12 cellular contexts compared by ENCODE assay signal in genomic region chr4:54061873-54062272, GRCh38. TPM values are rescaled to one million over a fixed set of nuclear protein-coding genes. Genes with fewer than 3 reads are reported as not detected.
DNase-seq lines count a peak whose midpoint lies in the region; ATAC-seq and TF ChIP-seq lines count a peak whose summit lies in the region.
"Had no signal": no experiment of that assay in that cellular context is flagged by ENCODE, and none has a peak within 500 bp of the region (broad histone marks: within the 10 kb centered on the region; RNA-seq: fewer than 3 reads in every experiment).

No MANE protein-coding gene starts in this region.

- no peaks in the 10 kb centered on the region for H3K36me3 Mint-ChIP-seq in nephron (ENCODE audit: low read depth)
- peaks cover 7 to 9% of the 10 kb centered on the region in 2 donors for H3K36me3 Mint-ChIP-seq in CD14-positive monocyte

- ATAC-seq in IMR-90 (ENCODE audit: low read depth), result no peak
- no peak for ATAC-seq in GM18868 (IDR thresholded peaks at IDR 0.05; ENCODE audit: unreplicated experiment)

- intact Hi-C loops in IMR-90 (cut with micrococcal nuclease), result loop anchor here (2.0 to 10.0 kb wide), 4 partner anchors 130 to 865 kb away; no protein-coding TSS in a partner anchor
- intact Hi-C loops in CD14-positive monocyte (cut with micrococcal nuclease), result loop anchor here (5.0 to 10.0 kb wide), 3 partner anchors 147 to 687 kb away; partner anchors contain the start of gene FIP1L1 (in 1 of the 2)

- H3K4me3 Mint-ChIP-seq in nephron, result peak overlapping the region; percentile 75 to 96 (median 76)
- H3K4me3 Mint-ChIP-seq in CD14-positive monocyte, result peak overlapping the region in 1 of 2 donors; percentile 48

- no peak overlapping the region for H3K56ac ChIP-seq in IMR-90 (ENCODE audit: extremely low read depth, insufficient read depth, low read length)

- no peak for TF ChIP-seq POLR2A in IMR-90 (IDR thresholded peaks at IDR 0.05; ENCODE audit: low read depth, low read length)

- H2AK9ac ChIP-seq in IMR-90 (replicated peaks; ENCODE audit: low read depth, low read length, poor library complexity), result no peak overlapping the region

- H3K27me3 Mint-ChIP-seq in nephron (ENCODE audit: low read depth), result no peaks in the 10 kb centered on the region
- H3K27me3 Mint-ChIP-seq in CD14-positive monocyte (ENCODE audit: low read depth in 3 of 3), result peaks cover 0 to 3% (median 0%) of the 10 kb centered on the region in 3 donors

- H3K18ac ChIP-seq in IMR-90 (ENCODE audit: low read depth, low read length), result no peak overlapping the region

- no peaks in the 10 kb centered on the region for H3K27me3 ChIP-seq in IMR-90 (ENCODE audit: control insufficient read depth, insufficient read depth, low read length)

- no peak overlapping the region for H3K4ac ChIP-seq in IMR-90 (ENCODE audit: low read depth, low read length)

- no peak overlapping the region for H4K5ac ChIP-seq in IMR-90 (ENCODE audit: low read depth, low read length)

- H2BK20ac ChIP-seq in IMR-90 (ENCODE audit: low read depth, low read length), result no peak overlapping the region

- peak overlapping the region; percentile 90 for H3K4me2 ChIP-seq in IMR-90 (ENCODE audit: low read depth, low read length)

- H4K91ac ChIP-seq in IMR-90 (ENCODE audit: insufficient read depth, low read depth, low read length), result no peak overlapping the region

- CTCF ChIA-PET in IMR-90 (lab: Yijun Ruan, JAX), result interaction anchor here (0.5 to 0.8 kb wide), 4 partner anchors 104 to 561 kb away, joined by 3 to 4 read pairs (median 4); no protein-coding TSS in a partner anchor

- no peak overlapping the region for H4K8ac ChIP-seq in IMR-90 (ENCODE audit: low read depth in 2 of 2, low read length in 2 of 2)

- in situ Hi-C loops in IMR-90 (cut with MboI; ENCODE audit: low sequenced_read_pairs), result loop anchor here (10.0 to 25.0 kb wide), 2 partner anchors 153 to 1050 kb away; no protein-coding TSS in a partner anchor

- H3K4me1 ChIP-seq in IMR-90 (ENCODE audit: control insufficient read depth, insufficient read depth, low read length), result peaks cover 13% of the 10 kb centered on the region; the same call in 1 of the 2 replicates

- POLR2A ChIA-PET in IMR-90 (lab: Charles Lee; ENCODE audit: unreplicated experiment), result interaction anchor here (0.5 kb wide), 1 partner anchor 134 kb away, joined by 6 read pairs; no protein-coding TSS in a partner anchor

- no peak overlapping the region for H2AK5ac ChIP-seq in IMR-90 (ENCODE audit: low read depth, low read length)

- H3K27ac Mint-ChIP-seq in nephron, result no peak overlapping the region
- H3K27ac Mint-ChIP-seq in CD14-positive monocyte, result peak overlapping the region in 1 of 7 donors; percentile 96

- H3K14ac ChIP-seq in IMR-90 (replicated peaks; ENCODE audit: low read depth, low read length), result no peak overlapping the region

- H3K9me3 Mint-ChIP-seq in nephron, result no peaks in the 10 kb centered on the region
- H3K9me3 Mint-ChIP-seq in CD14-positive monocyte, result no peaks in the 10 kb centered on the region

- no TSS peak for BruUV-seq in IMR-90 (replicated peaks; lab: Mats Ljungman, UMichigan)

- WGBS in IMR-90 (ENCODE audit: extremely low coverage in 2 of 2, insufficient read length in 1 of 2), 2 experiments, result no CpG with 5 or more reads among the region's 1 CpG

- H3K9me1 ChIP-seq in IMR-90 (ENCODE audit: insufficient read depth, low read length), result peaks cover 12% of the 10 kb centered on the region

- H3K23ac ChIP-seq in IMR-90 (ENCODE audit: low read depth, low read length), result no peak overlapping the region

- dilution Hi-C loops in IMR-90 (cut with HindIII; ENCODE audit: low sequenced_read_pairs, unreplicated experiment), result no loop called here

- peaks cover 44% of the 10 kb centered on the region for H3K4me1 Mint-ChIP-seq in nephron
- peaks cover 60% of the 10 kb centered on the region for H3K4me1 Mint-ChIP-seq in CD14-positive monocyte

- no peak overlapping the region for H2BK15ac ChIP-seq in IMR-90 (ENCODE audit: low read depth, low read length)

- H3K4me3 ChIP-seq in AG10803 (ENCODE audit: low read length) (peak overlapping the region; percentile 92), IMR-90 (ENCODE audit: insufficient read depth, low read depth, low read length) (peak overlapping the region; percentile 15; the same call in 1 of the 2 replicates), choroid plexus epithelial cell (ENCODE audit: low read depth, low read length) (peak overlapping the region; percentile 80)

- H3K27ac ChIP-seq in IMR-90 (ENCODE audit: insufficient read depth, low read length), result no peak overlapping the region

- TF ChIP-seq CTCF in AG10803 (conservative IDR thresholded peaks at IDR 0.05; ENCODE audit: low read length) (no peak), IMR-90 (conservative IDR thresholded peaks at IDR 0.05; ENCODE audit: low read depth, low read length) (no peak), choroid plexus epithelial cell (conservative IDR thresholded peaks at IDR 0.05; ENCODE audit: low read depth, low read length) (no peak), nephron (IDR thresholded peaks at IDR 0.05; ENCODE audit: unreplicated experiment in 3 of 3) (no peak), CD14-positive monocyte (IDR thresholded peaks at IDR 0.05) (no peak)

- no peak overlapping the region for H2BK120ac ChIP-seq in IMR-90 (ENCODE audit: low read depth, low read length)

- no peaks in the 10 kb centered on the region for H3K36me3 ChIP-seq in IMR-90 (ENCODE audit: control insufficient read depth, insufficient read depth, low read length)

- H3K9ac ChIP-seq in IMR-90 (ENCODE audit: low read depth, low read length), result no peak overlapping the region

- no peaks in the 10 kb centered on the region for H3K9me3 ChIP-seq in IMR-90 (ENCODE audit: control insufficient read depth, insufficient read depth, low read length)

- peaks cover 5 to 44% of the 10 kb centered on the region in 2 experiments; a peak in 3 of 4 replicates for H3K79me1 ChIP-seq in IMR-90 (ENCODE audit: low read depth in 1 of 2, low read length in 2 of 2)

- H4K20me1 ChIP-seq in IMR-90 (ENCODE audit: insufficient read depth, low read length), result peaks cover 57% of the 10 kb centered on the region; the same call in 1 of the 2 replicates

- no peak overlapping the region for H2AFZ ChIP-seq in IMR-90 (replicated peaks; ENCODE audit: low read length, poor library complexity)

- DNase-seq in AG10803 (ENCODE audit: low read depth), result no peak
- no peak for DNase-seq in IMR-90
- DNase-seq in choroid plexus epithelial cell (ENCODE audit: low read depth), result no peak
- DNase-seq in HuH-7 (ENCODE audit: low spot score), result no peak
- no peak for DNase-seq in HPDE6-E6E7 (ENCODE audit: extremely low spot score)
- DNase-seq in CD14-positive monocyte (ENCODE audit: low spot score), result no peak
- DNase-seq: central memory CD4-positive, alpha-beta T cell; NCI-H2081; T-helper 9 cell had no signal

- no peak overlapping the region for H2BK5ac ChIP-seq in IMR-90 (ENCODE audit: low read depth, low read length, poor library complexity, severe bottlenecking)

- TF ChIP-seq RAD21 in IMR-90 (IDR thresholded peaks at IDR 0.05; ENCODE audit: low read length), result no peak

TF ChIP-seq in IMR-90, 13 proteins besides CTCF, POLR2A, EP300 and RAD21:
- TF ChIP-seq ELK1 (IDR thresholded peaks at IDR 0.05; ENCODE audit: borderline replicate concordance, low read depth, low read length), result no peak
- TF ChIP-seq RCOR1 (IDR thresholded peaks at IDR 0.05; ENCODE audit: insufficient replicate concordance, low read length), result no peak
- TF ChIP-seq USF2 (IDR thresholded peaks at IDR 0.05; ENCODE audit: low read depth, low read length), result no peak
- no peak for TF ChIP-seq RFX5 (IDR thresholded peaks at IDR 0.05; ENCODE audit: low read depth, low read length)
- no peak for TF ChIP-seq MAZ (IDR thresholded peaks at IDR 0.05; ENCODE audit: borderline replicate concordance, low read depth, low read length)
- TF ChIP-seq NFE2L2 (IDR thresholded peaks at IDR 0.05; ENCODE audit: low read depth, low read length), result no peak
- no peak for TF ChIP-seq MXI1 (IDR thresholded peaks at IDR 0.05; ENCODE audit: borderline replicate concordance, low read depth, low read length)
- TF ChIP-seq SMC3 (IDR thresholded peaks at IDR 0.05; ENCODE audit: low read depth, low read length), result no peak
- no peak for TF ChIP-seq BHLHE40 (IDR thresholded peaks at IDR 0.05; ENCODE audit: low read depth, low read length)
- no peak for TF ChIP-seq MAFK (IDR thresholded peaks at IDR 0.05; ENCODE audit: low read depth, low read length)
- TF ChIP-seq CEBPB (IDR thresholded peaks at IDR 0.05; ENCODE audit: low read depth, low read length), result no peak
- TF ChIP-seq FOS (IDR thresholded peaks at IDR 0.05; ENCODE audit: low read depth, low read length), result no peak
- TF ChIP-seq CHD1 (IDR thresholded peaks at IDR 0.05; ENCODE audit: low read depth, low read length), result no peak

RNA-seq across cellular contexts. Expression of gene CHIC2, which starts 2.5 kb away (rescaled TPM):
- total RNA-seq in IMR-90 (2012; rRNA removed), result 26.3 and 65.0 TPM in 2 replicates
- polyA plus RNA-seq in IMR-90 (2012; rRNA removed), result 18.8 and 20.4 TPM in 2 replicates
- polyA plus RNA-seq in IMR-90 (2012; cell fraction: cytosol; rRNA removed), result 25.1 and 34.5 TPM in 2 replicates
- 13.2 and 17.0 TPM in 2 replicates for polyA plus RNA-seq in IMR-90 (2012; cell fraction: nucleus; rRNA removed; ENCODE audit: low replicate concordance)
- polyA plus RNA-seq in CD14-positive monocyte, result 10 to 100 TPM; 73.4 to 83.3 TPM

RNA-seq across cellular contexts. Expression of gene GSX2, which starts 38.1 kb away (rescaled TPM):
- total RNA-seq in IMR-90 (2012; rRNA removed), result not detected in 2 replicates
- polyA plus RNA-seq in IMR-90 (2012; rRNA removed), result not detected in 2 replicates
- 0.03 TPM in 1 of 2 replicates, not detected in the other for polyA plus RNA-seq in IMR-90 (2012; cell fraction: cytosol; rRNA removed)
- polyA plus RNA-seq in IMR-90 (2012; cell fraction: nucleus; rRNA removed; ENCODE audit: low replicate concordance), result not detected in 2 replicates
- not detected for polyA plus RNA-seq in CD14-positive monocyte
- total RNA-seq: liver had no signal
- polyA plus RNA-seq: liver had no signal

Comparison
In these comparisons a context has a peak if more than half of its experiments do, and no peak if none do; other contexts are left out.
1. H3K4me3 ChIP-seq: peak in every context shown above with its lines; median percentile 92 in AG10803; 80 in choroid plexus epithelial cell; 15 in IMR-90.